Comparison of ENCODE assay signal across 8 cellular contexts in genomic region chr10:100338434-100339036, GRCh38. TPM values are rescaled to one million over a fixed set of nuclear protein-coding genes. Genes with fewer than 3 reads are reported as not detected.
A peak's percentile ranks its signal among the peaks of the same experiment; 100 is the strongest.
DNase-seq lines count a peak whose midpoint lies in the region; ATAC-seq and TF ChIP-seq lines count a peak whose summit lies in the region.

No MANE protein-coding gene starts in this region.

- POLR2A ChIA-PET in naive thymus-derived CD4-positive, alpha-beta T cell (lab: Charles Lee): interaction anchor here (1.8 kb wide), 1 partner anchor 9 kb away, joined by 4 read pairs; the partner anchor contains the start of gene SCD

- TF ChIP-seq CTCF in DND-41 (IDR thresholded peaks at IDR 0.05; ENCODE audit: borderline replicate concordance, extremely low read depth, low read length, poor library complexity, severe bottlenecking) (peak; percentile 96), endothelial cell (IDR thresholded peaks at IDR 0.05; ENCODE audit: unreplicated experiment) (peak; percentile 90)

- H4K20me1 ChIP-seq in DND-41 (ENCODE audit: insufficient read depth, low read length): no peaks in the 10 kb centered on the region

- H3K9me3 ChIP-seq in DND-41 (ENCODE audit: insufficient read depth, low read length, severe bottlenecking): no peaks in the 10 kb centered on the region
- no peaks in the 10 kb centered on the region for H3K9me3 ChIP-seq in naive thymus-derived CD4-positive, alpha-beta T cell (ENCODE audit: control insufficient read depth in 2 of 3, low read length in 3 of 3)

- no peaks in the 10 kb centered on the region for H3K79me2 ChIP-seq in DND-41 (ENCODE audit: insufficient read depth, low read length)

- no peak overlapping the region for H3K9ac ChIP-seq in DND-41 (ENCODE audit: low read depth, low read length)

- peaks cover 7% of the 10 kb centered on the region; the same call in 1 of the 2 replicates for H3K4me1 ChIP-seq in DND-41 (ENCODE audit: insufficient read depth, low read length)
- H3K4me1 ChIP-seq in naive thymus-derived CD4-positive, alpha-beta T cell (ENCODE audit: control insufficient read depth in 2 of 2, insufficient read depth in 2 of 2, low read length in 2 of 2): no peaks in the 10 kb centered on the region

- no peak overlapping the region for H3K4me2 ChIP-seq in DND-41 (ENCODE audit: insufficient read depth, low read length)

- DNase-seq in DND-41 (peak; percentile 84), NOMO-1 treated with dmso at 0.1 percent for 144 hours (lab: John Stamatoyannopoulos, UW; ENCODE audit: unreplicated experiment) (peak; percentile 57), endothelial cell (ENCODE audit: low spot score) (peak; percentile 85), mesenteric fat pad (ENCODE audit: low spot score) (no peak)
- DNase-seq in activated CD8-positive, alpha-beta memory T cell treated with anti-CD3 and anti-CD28 coated beads, Interleukin-2, amount 50 U/mL, for 1 hour (ENCODE audit: extremely low read depth): peak; percentile 25
- peak; percentile 50 to 82 (median 74) for DNase-seq in naive thymus-derived CD4-positive, alpha-beta T cell

- H3K27me3 ChIP-seq in DND-41 (ENCODE audit: insufficient read depth, low read length, poor library complexity): peaks cover 13% of the 10 kb centered on the region
- H3K27me3 ChIP-seq in naive thymus-derived CD4-positive, alpha-beta T cell (ENCODE audit: control insufficient read depth in 2 of 2, insufficient read depth in 2 of 2, low read length in 2 of 2): no peaks in the 10 kb centered on the region

- H3K4me3 ChIP-seq in DND-41 (ENCODE audit: low read depth in 1 of 2, low read length in 2 of 2): no peak overlapping the region
- H3K4me3 ChIP-seq in naive thymus-derived CD4-positive, alpha-beta T cell (ENCODE audit: low read length): no peak overlapping the region

- H3K36me3 ChIP-seq in DND-41 (ENCODE audit: insufficient read depth, low read length): no peaks in the 10 kb centered on the region
- H3K36me3 ChIP-seq in naive thymus-derived CD4-positive, alpha-beta T cell (ENCODE audit: control insufficient read depth in 2 of 3, insufficient read depth in 3 of 3, low read length in 3 of 3): no peaks in the 10 kb centered on the region

- peak overlapping the region; percentile 10; the same call in 1 of the 2 replicates for H3K27ac ChIP-seq in DND-41 (ENCODE audit: low read length)
- no peak overlapping the region for H3K27ac ChIP-seq in naive thymus-derived CD4-positive, alpha-beta T cell (ENCODE audit: low read depth, low read length)

- ATAC-seq in DND-41 (ENCODE audit: insufficient read depth, low read depth) (peak; percentile 91), HG03066 (IDR thresholded peaks at IDR 0.05; ENCODE audit: low read depth, unreplicated experiment) (peak; percentile 54)
- ATAC-seq in naive thymus-derived CD4-positive, alpha-beta T cell: peak; percentile 94
- peak; percentile 83 for ATAC-seq in stimulated activated memory B cell treated with anti-CD40 and anti-IgM and Interleukin-4, amounts not matched to agents 10 μg/mL and 1 μg/mL and 100 μg/mL, for 72 hours

- no peak overlapping the region for H3K4me3 Mint-ChIP-seq in endothelial cell (ENCODE audit: unreplicated experiment)
- H3K4me3 Mint-ChIP-seq in naive thymus-derived CD4-positive, alpha-beta T cell: no peak overlapping the region
- H3K4me3 Mint-ChIP-seq in stimulated activated memory B cell treated with anti-CD40 and anti-IgM and Interleukin-4, amounts not matched to agents 10 μg/mL and 1 μg/mL and 100 μg/mL, for 72 hours: peak overlapping the region; percentile 3

- no peaks in the 10 kb centered on the region for H3K9me3 Mint-ChIP-seq in endothelial cell (ENCODE audit: unreplicated experiment)
- no peaks in the 10 kb centered on the region for H3K9me3 Mint-ChIP-seq in naive thymus-derived CD4-positive, alpha-beta T cell
- H3K9me3 Mint-ChIP-seq in stimulated activated memory B cell treated with anti-CD40 and anti-IgM and Interleukin-4, amounts not matched to agents 10 μg/mL and 1 μg/mL and 100 μg/mL, for 72 hours: no peaks in the 10 kb centered on the region

- H3K27ac Mint-ChIP-seq in endothelial cell (ENCODE audit: unreplicated experiment): no peak overlapping the region
- peak overlapping the region in 2 of 9 donors; percentile 69 to 82 for H3K27ac Mint-ChIP-seq in naive thymus-derived CD4-positive, alpha-beta T cell
- peak overlapping the region; percentile 84 for H3K27ac Mint-ChIP-seq in stimulated activated memory B cell treated with anti-CD40 and anti-IgM and Interleukin-4, amounts not matched to agents 10 μg/mL and 1 μg/mL and 100 μg/mL, for 72 hours

- H3K36me3 Mint-ChIP-seq in endothelial cell (ENCODE audit: low read depth, unreplicated experiment): no peaks in the 10 kb centered on the region
- no peaks in the 10 kb centered on the region for H3K36me3 Mint-ChIP-seq in naive thymus-derived CD4-positive, alpha-beta T cell
- H3K36me3 Mint-ChIP-seq in stimulated activated memory B cell treated with anti-CD40 and anti-IgM and Interleukin-4, amounts not matched to agents 10 μg/mL and 1 μg/mL and 100 μg/mL, for 72 hours: no peaks in the 10 kb centered on the region

- CTCF ChIA-PET in naive thymus-derived CD4-positive, alpha-beta T cell (lab: Charles Lee): interaction anchor here (0.6 to 4.9 kb wide), 11 partner anchors 8 to 184 kb away, joined by 3 to 30 read pairs (median 6); partner anchors contain the start of gene PKD2L1

- intact Hi-C loops in naive thymus-derived CD4-positive, alpha-beta T cell (cut with micrococcal nuclease): loop anchor here (1.0 to 5.0 kb wide), 6 partner anchors 8 to 404 kb away; no protein-coding TSS in a partner anchor

- no peaks in the 10 kb centered on the region for H3K27me3 Mint-ChIP-seq in endothelial cell (ENCODE audit: unreplicated experiment)
- peaks cover 0 to 15% (median 0%) of the 10 kb centered on the region in 5 donors for H3K27me3 Mint-ChIP-seq in naive thymus-derived CD4-positive, alpha-beta T cell
- peaks cover 15% of the 10 kb centered on the region for H3K27me3 Mint-ChIP-seq in stimulated activated memory B cell treated with anti-CD40 and anti-IgM and Interleukin-4, amounts not matched to agents 10 μg/mL and 1 μg/mL and 100 μg/mL, for 72 hours

- peaks cover 17% of the 10 kb centered on the region for H3K4me1 Mint-ChIP-seq in endothelial cell (ENCODE audit: unreplicated experiment)
- peaks cover 0 to 35% (median 0%) of the 10 kb centered on the region in 7 donors for H3K4me1 Mint-ChIP-seq in naive thymus-derived CD4-positive, alpha-beta T cell
- peaks cover 28% of the 10 kb centered on the region for H3K4me1 Mint-ChIP-seq in stimulated activated memory B cell treated with anti-CD40 and anti-IgM and Interleukin-4, amounts not matched to agents 10 μg/mL and 1 μg/mL and 100 μg/mL, for 72 hours

- H2AFZ ChIP-seq in DND-41 (ENCODE audit: low read depth, low read length): peak overlapping the region; percentile 71; the same call in 1 of the 2 replicates

RNA-seq across cellular contexts. Expression of gene SCD, which starts 8.5 kb away (rescaled TPM):
- total RNA-seq in endothelial cell (ENCODE audit: unreplicated experiment) (627 TPM), mesenteric fat pad (1,693 TPM)
- 100 to 1,000 TPM in 1 of 5 experiments, 1 to 10 TPM in 4; 1.1 to 121 (median 2.3) TPM for total RNA-seq in naive thymus-derived CD4-positive, alpha-beta T cell
- polyA plus RNA-seq in naive thymus-derived CD4-positive, alpha-beta T cell: 1 to 10 TPM; 1.0 to 2.7 TPM

RNA-seq across cellular contexts. Expression of gene PKD2L1, which starts 8.5 kb away (rescaled TPM):
- total RNA-seq in endothelial cell (ENCODE audit: unreplicated experiment) (0.44 TPM), mesenteric fat pad (0.39 TPM)
- under 1 TPM in 1 of 5 experiments, not detected in 4; 0.46 TPM for total RNA-seq in naive thymus-derived CD4-positive, alpha-beta T cell
- under 1 TPM in 1 of 2 donors, not detected in 1; 0.10 TPM for polyA plus RNA-seq in naive thymus-derived CD4-positive, alpha-beta T cell

RNA-seq across cellular contexts. Expression of gene BLOC1S2, which starts 52.1 kb away (rescaled TPM):
- total RNA-seq in endothelial cell (ENCODE audit: unreplicated experiment): 63.2 TPM
- 10 to 100 TPM; 31.5 to 51.3 (median 39.9) TPM for total RNA-seq in naive thymus-derived CD4-positive, alpha-beta T cell
- polyA plus RNA-seq in naive thymus-derived CD4-positive, alpha-beta T cell: 10 to 100 TPM; 51.9 to 63.4 TPM
- total RNA-seq in mesenteric fat pad: 30.4 TPM
